In genomic region chr6:89258912-89259311, GRCh38 we compare ENCODE assay signal across 24 cellular contexts. TPM values are rescaled to one million over a fixed set of nuclear protein-coding genes. Genes with fewer than 3 reads are reported as not detected.
DNase-seq lines count a peak whose midpoint lies in the region; ATAC-seq and TF ChIP-seq lines count a peak whose summit lies in the region.
"Had no signal": no experiment of that assay in that cellular context is flagged by ENCODE, and none has a peak within 500 bp of the region (broad histone marks: within the 10 kb centered on the region; RNA-seq: fewer than 3 reads in every experiment).

No MANE protein-coding gene starts in this region.

- no peaks in the 10 kb centered on the region for H3K9me3 Mint-ChIP-seq in CD4-positive, alpha-beta T cell
- H3K9me3 Mint-ChIP-seq: H9, mesothelial cell of epicardium had no signal

- H3K4me3 ChIP-seq in esophagus muscularis mucosa: no peak overlapping the region
- H3K4me3 ChIP-seq: breast epithelium, transverse colon had no signal

- 92% methylated on average over 3 of the region's 3 CpGs for WGBS in esophagus muscularis mucosa

- no peak for TF ChIP-seq EP300 in esophagus muscularis mucosa (IDR thresholded peaks at IDR 0.05)

- H3K36me3 Mint-ChIP-seq in CD4-positive, alpha-beta T cell (ENCODE audit: low read depth): no peaks in the 10 kb centered on the region
- H3K36me3 Mint-ChIP-seq: mesothelial cell of epicardium had no signal

- no peak overlapping the region for H3K27ac ChIP-seq in esophagus muscularis mucosa (replicated peaks in 1 of 4)
- H3K27ac ChIP-seq in CD4-positive, alpha-beta T cell (ENCODE audit: low read depth, low read length): no peak overlapping the region
- H3K27ac ChIP-seq: breast epithelium, transverse colon had no signal

- H3K4me1 ChIP-seq in esophagus muscularis mucosa: peaks cover 0 to 6% (median 0%) of the 10 kb centered on the region in 4 donors
- H3K4me1 ChIP-seq: breast epithelium had no signal

- no peaks in the 10 kb centered on the region for H3K36me3 ChIP-seq in esophagus muscularis mucosa
- H3K36me3 ChIP-seq: breast epithelium, transverse colon had no signal

- ATAC-seq in GM18519 (IDR thresholded peaks at IDR 0.05; ENCODE audit: low FRiP score, unreplicated experiment): peak; percentile 75
- ATAC-seq in GM21390 (IDR thresholded peaks at IDR 0.05; ENCODE audit: unreplicated experiment): peak; percentile 56
- ATAC-seq in HG03025 (IDR thresholded peaks at IDR 0.05; ENCODE audit: low FRiP score, unreplicated experiment): peak; percentile 71
- no peak for ATAC-seq in CD4-positive, alpha-beta T cell (ENCODE audit: poor library complexity)
- no peak for ATAC-seq in GM19452 (IDR thresholded peaks at IDR 0.05; ENCODE audit: unreplicated experiment)
- ATAC-seq: left colon had no signal

- peak; percentile 57 for DNase-seq in esophagus muscularis mucosa (ENCODE audit: extremely low spot score)
- DNase-seq in CD4-positive, alpha-beta T cell: no peak
- DNase-seq in NCI-H1092 treated with DMSO at 0.1 percent for 48 hours (lab: John Stamatoyannopoulos, UW): no peak
- DNase-seq: activated CD4-positive, alpha-beta T cell treated with anti-CD3 and anti-CD28 coated beads, Interleukin-2, amount 50 U/mL, for 1 hour; activated T-cell treated with anti-CD3 and anti-CD28 coated beads, Interleukin-2, amount 50 U/mL, for 1 hour; dermis blood vessel endothelial cell; H9; left colon; NCI-H1417 treated with DMSO at 0.1 percent for 48 hours; NCI-H2171 treated with DMSO at 0.1 percent for 48 hours; RPMI8226; stimulated activated naive CD4-positive, alpha-beta T cell treated with Interleukin-2 at 50 U/mL for 16 hours; transverse colon had no signal

- H3K27me3 ChIP-seq in esophagus muscularis mucosa: no peaks in the 10 kb centered on the region
- no peaks in the 10 kb centered on the region for H3K27me3 ChIP-seq in CD4-positive, alpha-beta T cell (ENCODE audit: control insufficient read depth, insufficient read depth, low read length)
- H3K27me3 ChIP-seq: breast epithelium, transverse colon had no signal

- POLR2A ChIA-PET in CD4-positive, alpha-beta T cell (lab: Charles Lee): no interaction called here

- H3K9me3 ChIP-seq in esophagus muscularis mucosa: no peaks in the 10 kb centered on the region
- no peaks in the 10 kb centered on the region for H3K9me3 ChIP-seq in CD4-positive, alpha-beta T cell (ENCODE audit: control insufficient read depth, low read length)
- H3K9me3 ChIP-seq: breast epithelium, transverse colon had no signal

- H3K27me3 Mint-ChIP-seq in CD4-positive, alpha-beta T cell: no peaks in the 10 kb centered on the region
- H3K27me3 Mint-ChIP-seq: activated naive CD8-positive, alpha-beta T cell had no signal

- no peak overlapping the region for H3K27ac Mint-ChIP-seq in CD4-positive, alpha-beta T cell
- H3K27ac Mint-ChIP-seq: activated naive CD8-positive, alpha-beta T cell; H9; mesothelial cell of epicardium had no signal

- CTCF ChIA-PET in CD4-positive, alpha-beta T cell (lab: Charles Lee): no interaction called here

- intact Hi-C loops in esophagus muscularis mucosa (cut with DNase I): no loop called here
- intact Hi-C loops in CD4-positive, alpha-beta T cell (cut with DNase I, micrococcal nuclease): no loop called here

- TF ChIP-seq POLR2A in esophagus muscularis mucosa (IDR thresholded peaks at IDR 0.05; ENCODE audit: low read depth): no peak

- no peak overlapping the region for H3K4me3 Mint-ChIP-seq in CD4-positive, alpha-beta T cell
- H3K4me3 Mint-ChIP-seq: activated naive CD8-positive, alpha-beta T cell; H9; mesothelial cell of epicardium had no signal

- H3K4me1 Mint-ChIP-seq in CD4-positive, alpha-beta T cell (ENCODE audit: low read depth): peaks cover 8% of the 10 kb centered on the region
- H3K4me1 Mint-ChIP-seq: H9 had no signal

- no peak for TF ChIP-seq CTCF in esophagus muscularis mucosa (IDR thresholded peaks at IDR 0.05)
- TF ChIP-seq CTCF in CD4-positive, alpha-beta T cell (IDR thresholded peaks at IDR 0.05): no peak

RNA-seq across cellular contexts. Expression of gene GABRR1, which starts 41.8 kb away (rescaled TPM):
- total RNA-seq in esophagus muscularis mucosa: under 1 TPM in 1 of 4 donors, not detected in 3; 0.13 TPM
- total RNA-seq in CD4-positive, alpha-beta T cell: not detected
- total RNA-seq: breast epithelium, dermis blood vessel endothelial cell, frontal cortex, G401, HT-29, LHCN-M2, mesothelial cell of epicardium had no signal

RNA-seq across cellular contexts. Expression of gene GABRR2, which starts 56.2 kb away (rescaled TPM):
- total RNA-seq in esophagus muscularis mucosa: under 1 TPM in 3 of 4 donors, not detected in 1; 0.33 to 0.46 (median 0.45) TPM
- under 1 TPM; 0.47 to 0.49 TPM for total RNA-seq in CD4-positive, alpha-beta T cell
- total RNA-seq: G401, H9, HT-29 had no signal

Comparison
In these comparisons a context has a peak if more than half of its experiments do, and no peak if none do; other contexts are left out.
1. ATAC-seq: peak in GM18519 (single experiment), GM21390 (single experiment) and HG03025 (single experiment); none in CD4-positive, alpha-beta T cell (single experiment) and GM19452 (single experiment).